Comparison of ENCODE assay signal across 8 cellular contexts in genomic region chr6:31401403-31401802, GRCh38. TPM values are rescaled to one million over a fixed set of nuclear protein-coding genes. Genes with fewer than 3 reads are reported as not detected.
DNase-seq lines count a peak whose midpoint lies in the region; ATAC-seq and TF ChIP-seq lines count a peak whose summit lies in the region.

No MANE protein-coding gene starts in this region.

- H3K4me1 ChIP-seq in prostate gland (replicated peaks), result peaks cover 6% of the 10 kb centered on the region

- DNase-seq in HFF-Myc (ENCODE audit: extremely low read depth, low read depth), result no peak
- no peak for DNase-seq in T-helper 17 cell
- peak; percentile 82 for DNase-seq in fibroblast of peridontal ligament (ENCODE audit: extremely low read depth)
- peak; percentile 36 for DNase-seq in prostate gland (ENCODE audit: low spot score)
- no peak for DNase-seq in cerebellum (ENCODE audit: low spot score)
- no peak for DNase-seq in activated CD4-positive, alpha-beta T cell treated with anti-CD3 and anti-CD28 coated beads, Interleukin-2, amount 50 U/mL, for 4 hours
- DNase-seq in HuH-7 (ENCODE audit: low spot score), result no peak

- no peaks in the 10 kb centered on the region for H3K36me3 Mint-ChIP-seq in T-helper 17 cell (ENCODE audit: low read depth)

- H3K27me3 ChIP-seq in prostate gland (replicated peaks; ENCODE audit: insufficient read depth), result no peaks in the 10 kb centered on the region

- H3K27ac Mint-ChIP-seq in T-helper 17 cell, result peak overlapping the region; percentile 97

- ATAC-seq in T-helper 17 cell (no peak), GM19467 (IDR thresholded peaks at IDR 0.05; ENCODE audit: unreplicated experiment) (no peak)

- peak overlapping the region; percentile 62 for H3K4me3 ChIP-seq in HFF-Myc (replicated peaks; ENCODE audit: low read depth, low read length)
- H3K4me3 ChIP-seq in prostate gland, result peak overlapping the region; percentile 71 to 78

- peaks cover 62% of the 10 kb centered on the region for H3K4me1 Mint-ChIP-seq in T-helper 17 cell

- peak; percentile 49 for TF ChIP-seq POLR2A in prostate gland (IDR thresholded peaks at IDR 0.05)

- peak overlapping the region; percentile 91 for H3K4me3 Mint-ChIP-seq in T-helper 17 cell

- 35% methylated on average over 4 of the region's 4 CpGs for WGBS in prostate gland

- no peaks in the 10 kb centered on the region for H3K9me3 ChIP-seq in T-helper 17 cell (ENCODE audit: control insufficient read depth, low read length, poor library complexity, severe bottlenecking)
- H3K9me3 ChIP-seq in prostate gland, result no peaks in the 10 kb centered on the region

- intact Hi-C loops in prostate gland (cut with DNase I), result no loop called here

- no peaks in the 10 kb centered on the region for H3K36me3 ChIP-seq in prostate gland

- no peaks in the 10 kb centered on the region for H3K27me3 Mint-ChIP-seq in T-helper 17 cell

- TF ChIP-seq CTCF in HFF-Myc (IDR thresholded peaks at IDR 0.05; ENCODE audit: low read depth, low read length, missing control alignments), result no peak
- no peak for TF ChIP-seq CTCF in prostate gland (IDR thresholded peaks at IDR 0.05)

- peak overlapping the region; percentile 98 to 99 for H3K27ac ChIP-seq in prostate gland

RNA-seq across cellular contexts. Expression of gene MICA, which starts 2.0 kb away (rescaled TPM):
- total RNA-seq in T-helper 17 cell, result 10 to 100 TPM; 11.2 to 11.5 TPM
- 10 to 100 TPM; 16.1 to 22.8 TPM for total RNA-seq in prostate gland
- 2.7 TPM for total RNA-seq in cerebellum

RNA-seq across cellular contexts. Expression of gene HLA-B, which starts 44.4 kb away (rescaled TPM):
- total RNA-seq in T-helper 17 cell (1,000 to 10,000 TPM; 7,013 to 7,159 TPM), prostate gland (100 to 1,000 TPM; 846 to 899 TPM), cerebellum (20.9 TPM)

Comparison
In these comparisons a context has a peak if more than half of its experiments do, and no peak if none do; other contexts are left out.
1. DNase-seq: peak in fibroblast of peridontal ligament (single experiment) and prostate gland (single experiment); none in HFF-Myc (single experiment), T-helper 17 cell (0 of 3), cerebellum (single experiment), activated CD4-positive, alpha-beta T cell treated with anti-CD3 and anti-CD28 coated beads, Interleukin-2, amount 50 U/mL, for 4 hours (0 of 2) and HuH-7 (single experiment).
2. RNA of gene HLA-B, which starts 44.4 kb away (total RNA-seq): 7,013 to 7,159 TPM in T-helper 17 cell and 846 to 899 TPM in prostate gland; 20.9 TPM in cerebellum (single experiment); every median in the first group is over 10 times any median in the second.